ENCODE assay signal across 13 cellular contexts in the genomic region with DNA sequence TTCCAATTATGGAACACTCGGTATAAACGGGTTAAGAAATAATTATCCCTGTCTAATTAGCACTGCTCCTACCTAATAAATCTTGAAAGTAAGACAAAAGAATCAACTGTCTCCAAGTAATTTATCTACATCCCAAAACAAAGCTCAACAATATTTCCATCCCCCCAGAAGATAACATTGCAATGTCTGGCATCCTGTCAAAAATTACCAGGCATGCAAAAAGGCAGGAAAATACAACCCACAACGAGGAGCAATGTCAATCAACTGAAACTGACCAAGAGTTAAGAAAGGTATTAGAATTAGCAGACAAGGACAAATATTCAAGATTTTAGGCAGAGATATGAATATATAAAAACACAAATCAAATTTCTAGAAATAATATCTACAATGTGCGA.
"Had no signal": no experiment of that assay in that cellular context is flagged by ENCODE, and none has a peak within 500 bp of the region (broad histone marks: within the 10 kb centered on the region; RNA-seq: fewer than 3 reads in every experiment).

No MANE protein-coding gene starts in this region.

- H3K9me3 ChIP-seq: colonic mucosa, testis had no signal

- H3K27ac Mint-ChIP-seq: activated T-helper 17 cell treated with anti-CD3 and anti-CD28 coated beads, Interleukin-2, amount 50 U/mL, for 72 hours; natural killer cell; stimulated activated naive CD8-positive, alpha-beta T cell treated with anti-CD3 and anti-CD28 coated beads, Interleukin-15, amount 100 ng/mL, for 72 hours had no signal

- H3K27ac ChIP-seq: colonic mucosa had no signal

- H3K27me3 Mint-ChIP-seq: activated T-helper 17 cell treated with anti-CD3 and anti-CD28 coated beads, Interleukin-2, amount 50 U/mL, for 72 hours; stimulated activated naive CD8-positive, alpha-beta T cell treated with anti-CD3 and anti-CD28 coated beads, Interleukin-15, amount 100 ng/mL, for 72 hours had no signal

- H3K36me3 ChIP-seq: colonic mucosa had no signal

- H3K4me1 ChIP-seq: colonic mucosa had no signal

- H3K4me3 Mint-ChIP-seq: activated T-helper 17 cell treated with anti-CD3 and anti-CD28 coated beads, Interleukin-2, amount 50 U/mL, for 72 hours; natural killer cell; stimulated activated naive CD8-positive, alpha-beta T cell treated with anti-CD3 and anti-CD28 coated beads, Interleukin-15, amount 100 ng/mL, for 72 hours had no signal

- H3K27me3 ChIP-seq: colonic mucosa, testis had no signal

- ATAC-seq: activated CD4-positive, CD25-positive, alpha-beta regulatory T cell treated with anti-CD3 and anti-CD28 coated beads, Interleukin-2, amount 50 U/mL, for 24 hours; activated T-helper 17 cell treated with anti-CD3 and anti-CD28 coated beads, Interleukin-2, amount 50 U/mL, for 72 hours; esophagus mucosa; natural killer cell; right cardiac atrium; stimulated activated naive CD8-positive, alpha-beta T cell treated with anti-CD3 and anti-CD28 coated beads, Interleukin-15, amount 100 ng/mL, for 72 hours had no signal

- H3K4me3 ChIP-seq: colonic mucosa, testis had no signal

- DNase-seq: activated naive CD4-positive, alpha-beta T cell treated with Interleukin-2 at 50 U/mL for 16 hours; caudate nucleus; colonic mucosa; mesendoderm; natural killer cell; nucleus accumbens; right cardiac atrium; small intestine; stimulated activated naive CD8-positive, alpha-beta T cell treated with anti-CD3 and anti-CD28 coated beads, Interleukin-15, amount 100 ng/mL, for 72 hours; testis had no signal
